In genomic region chr12:52767427-52767826, GRCh38 we compare ENCODE assay signal across 6 cellular contexts.
"Had no signal": no experiment of that assay in that cellular context is flagged by ENCODE, and none has a peak within 500 bp of the region (broad histone marks: within the 10 kb centered on the region; RNA-seq: fewer than 3 reads in every experiment).

No MANE protein-coding gene starts in this region.

- ATAC-seq: HepG2, K562 had no signal

- DNase-seq: IMR-90, KBM-7, KG1 had no signal

- H3K4me3 Mint-ChIP-seq: IgD-negative memory B cell had no signal

- H3K4me1 Mint-ChIP-seq: IgD-negative memory B cell had no signal

- H3K36me3 Mint-ChIP-seq: IgD-negative memory B cell had no signal

- H3K27ac Mint-ChIP-seq: IgD-negative memory B cell had no signal
